ENCODE assay signal across 1 cellular context in genomic region chr10:31318854-31319601, GRCh38.
TF ChIP-seq lines count a peak whose summit lies in the region.

Gene ZEB1, plus strand, starts transcription at chr10:31319216. Its CDS starts 19 bp downstream, at chr10:31319235.

TF ChIP-seq in HepG2, 621 proteins besides CTCF, POLR2A, EP300 and RAD21 (continued from another document and continues in another):
- TF ChIP-seq ZNF530 (CRISPR knock-in tag; IDR thresholded peaks at IDR 0.05; ENCODE audit: low read depth) = no peak
- TF ChIP-seq RNF219 (CRISPR knock-in tag; IDR thresholded peaks at IDR 0.05) = no peak
- no peak for TF ChIP-seq CHCHD3 (CRISPR knock-in tag; IDR thresholded peaks at IDR 0.05)
- no peak for TF ChIP-seq ZIK1 (CRISPR knock-in tag; IDR thresholded peaks at IDR 0.05; ENCODE audit: borderline replicate concordance, low read depth)
- no peak for TF ChIP-seq SUZ12 (IDR thresholded peaks at IDR 0.05; ENCODE audit: low read depth, low read length)
- TF ChIP-seq, protein P1, sequence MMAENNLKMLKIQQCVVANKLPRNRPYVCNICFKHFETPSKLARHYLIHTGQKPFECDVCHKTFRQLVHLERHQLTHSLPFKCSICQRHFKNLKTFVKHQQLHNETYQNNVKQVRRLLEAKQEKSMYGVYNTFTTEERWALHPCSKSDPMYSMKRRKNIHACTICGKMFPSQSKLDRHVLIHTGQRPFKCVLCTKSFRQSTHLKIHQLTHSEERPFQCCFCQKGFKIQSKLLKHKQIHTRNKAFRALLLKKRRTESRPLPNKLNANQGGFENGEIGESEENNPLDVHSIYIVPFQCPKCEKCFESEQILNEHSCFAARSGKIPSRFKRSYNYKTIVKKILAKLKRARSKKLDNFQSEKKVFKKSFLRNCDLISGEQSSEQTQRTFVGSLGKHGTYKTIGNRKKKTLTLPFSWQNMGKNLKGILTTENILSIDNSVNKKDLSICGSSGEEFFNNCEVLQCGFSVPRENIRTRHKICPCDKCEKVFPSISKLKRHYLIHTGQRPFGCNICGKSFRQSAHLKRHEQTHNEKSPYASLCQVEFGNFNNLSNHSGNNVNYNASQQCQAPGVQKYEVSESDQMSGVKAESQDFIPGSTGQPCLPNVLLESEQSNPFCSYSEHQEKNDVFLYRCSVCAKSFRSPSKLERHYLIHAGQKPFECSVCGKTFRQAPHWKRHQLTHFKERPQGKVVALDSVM (CRISPR knock-in tag; IDR thresholded peaks at IDR 0.05) = no peak
- no peak for TF ChIP-seq ZNF674 (CRISPR knock-in tag; IDR thresholded peaks at IDR 0.05; ENCODE audit: low read depth)
- TF ChIP-seq WIZ (CRISPR knock-in tag; IDR thresholded peaks at IDR 0.05) = no peak
- no peak for TF ChIP-seq REL (CRISPR knock-in tag; conservative IDR thresholded peaks at IDR 0.05)
- no peak; the same call in 1 of the 2 replicates for TF ChIP-seq ZNF441 (CRISPR knock-in tag; IDR thresholded peaks at IDR 0.05; ENCODE audit: borderline replicate concordance)
- no peak for TF ChIP-seq ZNF816 (CRISPR knock-in tag; IDR thresholded peaks at IDR 0.05; ENCODE audit: borderline replicate concordance)
- no peak for TF ChIP-seq MZF1 (CRISPR knock-in tag; IDR thresholded peaks at IDR 0.05; ENCODE audit: borderline replicate concordance)
- TF ChIP-seq ZSCAN30 (CRISPR knock-in tag; IDR thresholded peaks at IDR 0.05) = no peak
- no peak for TF ChIP-seq DBP (CRISPR knock-in tag; IDR thresholded peaks at IDR 0.05; ENCODE audit: not compliant biosample characterization)
- TF ChIP-seq ZNF589 (CRISPR knock-in tag; conservative IDR thresholded peaks at IDR 0.05) = no peak
- no peak for TF ChIP-seq HINFP (CRISPR knock-in tag; IDR thresholded peaks at IDR 0.05; ENCODE audit: low read depth)
- no peak for TF ChIP-seq ELF4 (CRISPR knock-in tag; IDR thresholded peaks at IDR 0.05; ENCODE audit: borderline replicate concordance)
- no peak for TF ChIP-seq FOXP4 (CRISPR knock-in tag; IDR thresholded peaks at IDR 0.05)
- TF ChIP-seq GATAD2A (CRISPR knock-in tag; IDR thresholded peaks at IDR 0.05) = peak; percentile 27; the same call in 1 of the 2 replicates
- no peak; the same call in 1 of the 2 replicates for TF ChIP-seq ZNF782 (CRISPR knock-in tag; IDR thresholded peaks at IDR 0.05; ENCODE audit: borderline replicate concordance)
- 0 out of 2 replicates have a peak, but pooled peaks have one; percentile 21 for TF ChIP-seq ZBTB34 (CRISPR knock-in tag; IDR thresholded peaks at IDR 0.05)
- no peak for TF ChIP-seq U2AF2 (IDR thresholded peaks at IDR 0.05; ENCODE audit: low read depth, low read length)
- no peak; the same call in 1 of the 2 replicates for TF ChIP-seq HOXA9 (CRISPR knock-in tag; IDR thresholded peaks at IDR 0.05; ENCODE audit: borderline replicate concordance)
- TF ChIP-seq ZNF318 (CRISPR knock-in tag; IDR thresholded peaks at IDR 0.05) = no peak
- no peak for TF ChIP-seq CREB3 (CRISPR knock-in tag; IDR thresholded peaks at IDR 0.05)
- no peak for TF ChIP-seq ZKSCAN8 (CRISPR knock-in tag; IDR thresholded peaks at IDR 0.05; ENCODE audit: borderline replicate concordance)
- no peak for TF ChIP-seq ETV6 (CRISPR knock-in tag; conservative IDR thresholded peaks at IDR 0.05)
- TF ChIP-seq IRF1 (CRISPR knock-in tag; IDR thresholded peaks at IDR 0.05; ENCODE audit: low read depth) = no peak
- TF ChIP-seq DPF2 (CRISPR knock-in tag; IDR thresholded peaks at IDR 0.05; ENCODE audit: borderline replicate concordance, low read depth) = no peak
- TF ChIP-seq ZBTB7B (CRISPR knock-in tag; IDR thresholded peaks at IDR 0.05) = no peak
- no peak for TF ChIP-seq THAP7 (CRISPR knock-in tag; IDR thresholded peaks at IDR 0.05)
- peak; percentile 52; the same call in 1 of the 2 replicates for TF ChIP-seq ZMYM4 (CRISPR knock-in tag; IDR thresholded peaks at IDR 0.05)
- TF ChIP-seq ZSCAN9 (CRISPR knock-in tag; IDR thresholded peaks at IDR 0.05; ENCODE audit: borderline replicate concordance) = no peak
- TF ChIP-seq MEF2D (CRISPR knock-in tag; IDR thresholded peaks at IDR 0.05) = no peak
- TF ChIP-seq MAZ (IDR thresholded peaks at IDR 0.05; ENCODE audit: borderline replicate concordance, low read depth, low read length) = peak; percentile 86; the same call in 1 of the 2 replicates
- TF ChIP-seq MAZ (CRISPR knock-in tag; IDR thresholded peaks at IDR 0.05; ENCODE audit: low read depth) = no peak; the same call in none of the 2 replicates
- peak; percentile 7; the same call in 1 of the 2 replicates for TF ChIP-seq ZNF746 (CRISPR knock-in tag; IDR thresholded peaks at IDR 0.05)
- TF ChIP-seq ZNF878 (CRISPR knock-in tag; IDR thresholded peaks at IDR 0.05) = no peak
- TF ChIP-seq NCOA5 (CRISPR knock-in tag; IDR thresholded peaks at IDR 0.05) = no peak
- no peak for TF ChIP-seq MTA3 (CRISPR knock-in tag; IDR thresholded peaks at IDR 0.05)
- no peak for TF ChIP-seq ZNF138 (CRISPR knock-in tag; IDR thresholded peaks at IDR 0.05; ENCODE audit: low read depth)
